24 cellular contexts compared by ENCODE assay signal in genomic region chr2:70518557-70518956, GRCh38. TPM values are rescaled to one million over a fixed set of nuclear protein-coding genes. Genes with fewer than 3 reads are reported as not detected.
"Had no signal": no experiment of that assay in that cellular context is flagged by ENCODE, and none has a peak within 500 bp of the region (broad histone marks: within the 10 kb centered on the region; RNA-seq: fewer than 3 reads in every experiment).

No MANE protein-coding gene starts in this region.

- H3K9me3 ChIP-seq: body of pancreas had no signal

- H3K9me3 Mint-ChIP-seq: activated CD4-positive, alpha-beta memory T cell treated with anti-CD3 and anti-CD28 coated beads for 36 hours; activated CD4-positive, alpha-beta T cell treated with anti-CD3 and anti-CD28 coated beads, Interleukin-2, amount 10 ng/mL, durations not matched to agents 24 days and 14 days; activated T-cell treated with anti-CD3 and anti-CD28 coated beads, Interleukin-2, amount 50 U/mL, for 24 hours; activated T-cell treated with anti-CD3 and anti-CD28 coated beads, Interleukin-2, amount 50 U/mL, for 72 hours had no signal

- H3K27ac ChIP-seq: body of pancreas had no signal

- H3K27ac Mint-ChIP-seq: activated CD4-positive, alpha-beta memory T cell treated with anti-CD3 and anti-CD28 coated beads for 36 hours; activated CD4-positive, alpha-beta T cell treated with anti-CD3 and anti-CD28 coated beads for 36 hours; activated CD4-positive, alpha-beta T cell treated with anti-CD3 and anti-CD28 coated beads, Interleukin-2, amount 10 ng/mL, durations not matched to agents 24 days and 14 days; activated CD8-positive, alpha-beta memory T cell treated with anti-CD3 and anti-CD28 coated beads, Interleukin-2, amount 10 ng/mL, durations not matched to agents 7 days and 5 days; activated CD8-positive, alpha-beta T cell treated with anti-CD3 and anti-CD28 coated beads, Interleukin-2, amount 10 ng/mL, durations not matched to agents 7 days and 5 days; activated naive CD8-positive, alpha-beta T cell; activated T-cell treated with anti-CD3 and anti-CD28 coated beads, Interleukin-2, amount 50 U/mL, for 24 hours; activated T-cell treated with anti-CD3 and anti-CD28 coated beads, Interleukin-2, amount 50 U/mL, for 72 hours had no signal

- H3K27me3 Mint-ChIP-seq: activated CD4-positive, alpha-beta memory T cell treated with anti-CD3 and anti-CD28 coated beads for 36 hours; activated CD4-positive, alpha-beta T cell treated with anti-CD3 and anti-CD28 coated beads for 36 hours; activated CD4-positive, alpha-beta T cell treated with anti-CD3 and anti-CD28 coated beads, Interleukin-2, amount 10 ng/mL, durations not matched to agents 24 days and 14 days; activated CD8-positive, alpha-beta memory T cell treated with anti-CD3 and anti-CD28 coated beads, Interleukin-2, amount 10 ng/mL, durations not matched to agents 7 days and 5 days; activated naive CD8-positive, alpha-beta T cell; activated T-cell treated with anti-CD3 and anti-CD28 coated beads, Interleukin-2, amount 50 U/mL, for 24 hours had no signal

- DNase-seq: activated CD4-positive, alpha-beta memory T cell treated with anti-CD3 and anti-CD28 coated beads for 36 hours; activated CD4-positive, alpha-beta T cell treated with anti-CD3 and anti-CD28 coated beads for 36 hours; activated CD4-positive, alpha-beta T cell treated with anti-CD3 and anti-CD28 coated beads, Interleukin-2, amount 10 ng/mL, durations not matched to agents 24 days and 14 days; activated CD4-positive, CD25-positive, alpha-beta regulatory T cell; activated CD4-positive, CD25-positive, alpha-beta regulatory T cell treated with anti-CD3 and anti-CD28 coated beads, Interleukin-2, amount 50 U/mL, for 72 hours; activated CD8-positive, alpha-beta memory T cell treated with anti-CD3 and anti-CD28 coated beads, Interleukin-2, amount 10 ng/mL, durations not matched to agents 7 days and 5 days; activated CD8-positive, alpha-beta memory T cell treated with anti-CD3 and anti-CD28 coated beads, Interleukin-2, amount 50 U/mL, for 4 hours; activated CD8-positive, alpha-beta T cell treated with anti-CD3 and anti-CD28 coated beads, Interleukin-2, amount 10 ng/mL, durations not matched to agents 7 days and 5 days; activated gamma-delta T cell treated with Interleukin-2 at 50 U/mL for 16 hours; activated naive CD4-positive, alpha-beta T cell treated with anti-CD3 and anti-CD28 coated beads, Interleukin-2, amount 50 U/mL, for 16 hours; activated naive CD4-positive, alpha-beta T cell treated with Interleukin-2 at 50 U/mL for 16 hours; activated T-cell treated with anti-CD3 and anti-CD28 coated beads, Interleukin-2, amount 50 U/mL, for 24 hours; activated T-cell treated with anti-CD3 and anti-CD28 coated beads, Interleukin-2, amount 50 U/mL, for 72 hours; amygdala; aorta; body of pancreas; caudate nucleus; cortex of kidney; dermis blood vessel endothelial cell; effector CD4-positive, alpha-beta T cell; foreskin fibroblast; head of caudate nucleus; T-helper 2 cell had no signal

- H3K4me3 ChIP-seq: body of pancreas had no signal

- H3K27me3 ChIP-seq: body of pancreas had no signal

- H3K36me3 Mint-ChIP-seq: activated CD4-positive, alpha-beta memory T cell treated with anti-CD3 and anti-CD28 coated beads for 36 hours; activated CD8-positive, alpha-beta memory T cell treated with anti-CD3 and anti-CD28 coated beads, Interleukin-2, amount 10 ng/mL, durations not matched to agents 7 days and 5 days; activated naive CD8-positive, alpha-beta T cell had no signal

- H3K4me3 Mint-ChIP-seq: activated CD4-positive, alpha-beta memory T cell treated with anti-CD3 and anti-CD28 coated beads for 36 hours; activated CD4-positive, alpha-beta T cell treated with anti-CD3 and anti-CD28 coated beads for 36 hours; activated CD4-positive, alpha-beta T cell treated with anti-CD3 and anti-CD28 coated beads, Interleukin-2, amount 10 ng/mL, durations not matched to agents 24 days and 14 days; activated CD8-positive, alpha-beta memory T cell treated with anti-CD3 and anti-CD28 coated beads, Interleukin-2, amount 10 ng/mL, durations not matched to agents 7 days and 5 days; activated CD8-positive, alpha-beta T cell treated with anti-CD3 and anti-CD28 coated beads, Interleukin-2, amount 10 ng/mL, durations not matched to agents 7 days and 5 days; activated naive CD8-positive, alpha-beta T cell; activated T-cell treated with anti-CD3 and anti-CD28 coated beads, Interleukin-2, amount 50 U/mL, for 24 hours; activated T-cell treated with anti-CD3 and anti-CD28 coated beads, Interleukin-2, amount 50 U/mL, for 72 hours had no signal

RNA-seq across cellular contexts. Expression of gene TGFA, which starts 35.1 kb away (rescaled TPM):
- total RNA-seq: activated CD4-positive, alpha-beta T cell treated with anti-CD3 and anti-CD28 coated beads, Interleukin-2, amount 10 ng/mL, durations not matched to agents 24 days and 14 days; activated CD8-positive, alpha-beta memory T cell treated with anti-CD3 and anti-CD28 coated beads, Interleukin-2, amount 10 ng/mL, durations not matched to agents 7 days and 5 days had no signal
